12 cellular contexts compared by ENCODE assay signal in genomic region chr2:31255911-31256571, GRCh38. TPM values are rescaled to one million over a fixed set of nuclear protein-coding genes. Genes with fewer than 3 reads are reported as not detected.
DNase-seq lines count a peak whose midpoint lies in the region; ATAC-seq, FAIRE-seq and TF ChIP-seq lines count a peak whose summit lies in the region.
"Had no signal": no experiment of that assay in that cellular context is flagged by ENCODE, and none has a peak within 500 bp of the region (broad histone marks: within the 10 kb centered on the region; RNA-seq: fewer than 3 reads in every experiment).

No MANE protein-coding gene starts in this region.

- H4K20me1 ChIP-seq in OCI-LY7 (ENCODE audit: insufficient read depth, low read length) = no peaks in the 10 kb centered on the region

- DNase-seq in activated naive CD8-positive, alpha-beta T cell treated with anti-CD3 and anti-CD28 coated beads, Interleukin-2, amount 50 U/mL, for 24 hours = no peak
- DNase-seq in activated naive CD8-positive, alpha-beta T cell treated with anti-CD3 and anti-CD28 coated beads for 36 hours = no peak
- peak; percentile 87 for DNase-seq in OCI-LY7 (ENCODE audit: low spot score)
- no peak for DNase-seq in urothelium cell line (ENCODE audit: low spot score)
- no peak for DNase-seq in CD1c-positive myeloid dendritic cell (ENCODE audit: extremely low spot score)
- DNase-seq in natural killer cell treated with Interleukin-12 subunit alpha and Interleukin-12 subunit beta and Interleukin-15 and Interleukin-18, amount 100 ng/mL, for 72 hours (ENCODE audit: low spot score) = no peak
- DNase-seq in NCI-H1105 treated with DMSO at 0.1 percent for 48 hours (lab: John Stamatoyannopoulos, UW) = no peak
- DNase-seq: OCI-M1 had no signal

- no TSS peak for BruUV-seq in OCI-LY7 (replicated peaks; lab: Mats Ljungman, UMichigan)

- intact Hi-C loops in OCI-LY7 (cut with micrococcal nuclease; ENCODE audit: unreplicated experiment) = loop anchor here (1.0 to 10.0 kb wide), 8 partner anchors 23 to 1109 kb away; partner anchors contain the start of genes SLC30A6 and YPEL5

- H3K4me3 ChIP-seq in OCI-LY7 (ENCODE audit: low read depth, low read length, poor library complexity, severe bottlenecking) = peak overlapping the region; percentile 61

- no peak overlapping the region for H3K4me3 Mint-ChIP-seq in activated naive CD8-positive, alpha-beta T cell treated with anti-CD3 and anti-CD28 coated beads, Interleukin-2, amount 50 U/mL, for 24 hours
- H3K4me3 Mint-ChIP-seq in activated naive CD8-positive, alpha-beta T cell treated with anti-CD3 and anti-CD28 coated beads for 36 hours = no peak overlapping the region
- no peak overlapping the region for H3K4me3 Mint-ChIP-seq in natural killer cell treated with Interleukin-12 subunit alpha and Interleukin-12 subunit beta and Interleukin-15 and Interleukin-18, amount 100 ng/mL, for 72 hours

- H2AFZ ChIP-seq in OCI-LY7 (ENCODE audit: low read length) = no peak overlapping the region

- H3K27ac ChIP-seq in OCI-LY7 (ENCODE audit: low read depth, low read length, poor library complexity, severe bottlenecking) = peak overlapping the region; percentile 95
- H3K27ac ChIP-seq: 22Rv1, HL-60 had no signal

- peak overlapping the region; percentile 74 for H3K4me2 ChIP-seq in OCI-LY7 (ENCODE audit: low read length)

- peaks cover 12% of the 10 kb centered on the region for H3K4me1 Mint-ChIP-seq in activated naive CD8-positive, alpha-beta T cell treated with anti-CD3 and anti-CD28 coated beads, Interleukin-2, amount 50 U/mL, for 24 hours
- no peaks in the 10 kb centered on the region for H3K4me1 Mint-ChIP-seq in activated naive CD8-positive, alpha-beta T cell treated with anti-CD3 and anti-CD28 coated beads for 36 hours
- peaks cover 0 to 3% of the 10 kb centered on the region in 2 donors for H3K4me1 Mint-ChIP-seq in natural killer cell treated with Interleukin-12 subunit alpha and Interleukin-12 subunit beta and Interleukin-15 and Interleukin-18, amount 100 ng/mL, for 72 hours (ENCODE audit: low read depth in 2 of 2)

- peak; percentile 16 for ATAC-seq in activated naive CD8-positive, alpha-beta T cell treated with anti-CD3 and anti-CD28 coated beads, Interleukin-2, amount 50 U/mL, for 24 hours
- peak; percentile 47 for ATAC-seq in HG02943 (IDR thresholded peaks at IDR 0.05; ENCODE audit: low read depth, unreplicated experiment)
- ATAC-seq in natural killer cell treated with Interleukin-12 subunit alpha and Interleukin-12 subunit beta and Interleukin-15 and Interleukin-18, amount 100 ng/mL, for 72 hours = no peak

- peak; percentile 5 for FAIRE-seq in urothelium cell line (lab: Jason Lieb, UNC)
- FAIRE-seq: endothelial cell of umbilical vein had no signal

- H3K79me2 ChIP-seq in OCI-LY7 (ENCODE audit: insufficient read depth, low read depth, low read length) = peaks cover 13% of the 10 kb centered on the region; the same call in 1 of the 2 replicates

- 0 out of 2 replicates have a peak, but pooled peaks cover 5% of the 10 kb centered on the region for H3K9me3 ChIP-seq in OCI-LY7 (ENCODE audit: low read length)

- H3K9me3 Mint-ChIP-seq in activated naive CD8-positive, alpha-beta T cell treated with anti-CD3 and anti-CD28 coated beads, Interleukin-2, amount 50 U/mL, for 24 hours = no peaks in the 10 kb centered on the region
- no peaks in the 10 kb centered on the region for H3K9me3 Mint-ChIP-seq in activated naive CD8-positive, alpha-beta T cell treated with anti-CD3 and anti-CD28 coated beads for 36 hours
- H3K9me3 Mint-ChIP-seq in natural killer cell treated with Interleukin-12 subunit alpha and Interleukin-12 subunit beta and Interleukin-15 and Interleukin-18, amount 100 ng/mL, for 72 hours = no peaks in the 10 kb centered on the region

- POLR2A ChIA-PET in OCI-LY7 (lab: Charles Lee) = interaction anchor here (0.6 to 1.7 kb wide), 15 partner anchors 14 to 1110 kb away, joined by 3 to 6 read pairs (median 4); partner anchors contain the start of genes CAPN14, GALNT14 and YPEL5

- H3K27me3 Mint-ChIP-seq in activated naive CD8-positive, alpha-beta T cell treated with anti-CD3 and anti-CD28 coated beads, Interleukin-2, amount 50 U/mL, for 24 hours = no peaks in the 10 kb centered on the region
- no peaks in the 10 kb centered on the region for H3K27me3 Mint-ChIP-seq in activated naive CD8-positive, alpha-beta T cell treated with anti-CD3 and anti-CD28 coated beads for 36 hours
- H3K27me3 Mint-ChIP-seq in natural killer cell treated with Interleukin-12 subunit alpha and Interleukin-12 subunit beta and Interleukin-15 and Interleukin-18, amount 100 ng/mL, for 72 hours = no peaks in the 10 kb centered on the region

- H3K4me1 ChIP-seq in OCI-LY7 (ENCODE audit: insufficient read depth, low read length, poor library complexity, severe bottlenecking) = peaks cover 86% of the 10 kb centered on the region

- no peaks in the 10 kb centered on the region for H3K9me2 ChIP-seq in OCI-LY7 (ENCODE audit: insufficient read depth, low read length)

- H3K36me3 Mint-ChIP-seq in activated naive CD8-positive, alpha-beta T cell treated with anti-CD3 and anti-CD28 coated beads, Interleukin-2, amount 50 U/mL, for 24 hours (ENCODE audit: low read depth) = no peaks in the 10 kb centered on the region
- no peaks in the 10 kb centered on the region for H3K36me3 Mint-ChIP-seq in activated naive CD8-positive, alpha-beta T cell treated with anti-CD3 and anti-CD28 coated beads for 36 hours
- no peaks in the 10 kb centered on the region for H3K36me3 Mint-ChIP-seq in natural killer cell treated with Interleukin-12 subunit alpha and Interleukin-12 subunit beta and Interleukin-15 and Interleukin-18, amount 100 ng/mL, for 72 hours

- no peak for TF ChIP-seq CTCF in OCI-LY7 (conservative IDR thresholded peaks at IDR 0.05; ENCODE audit: low read length)

- peaks cover 11% of the 10 kb centered on the region for H3K36me3 ChIP-seq in OCI-LY7 (ENCODE audit: insufficient read depth, low read length)

- CTCF ChIA-PET in OCI-LY7 (lab: Charles Lee; ENCODE audit: unreplicated experiment) = interaction anchor here (0.5 to 2.2 kb wide), 6 partner anchors 8 to 783 kb away, joined by 3 to 9 read pairs (median 5); partner anchors contain the start of genes DPY30 and EHD3

- H3K27ac Mint-ChIP-seq in activated naive CD8-positive, alpha-beta T cell treated with anti-CD3 and anti-CD28 coated beads, Interleukin-2, amount 50 U/mL, for 24 hours = no peak overlapping the region
- H3K27ac Mint-ChIP-seq in activated naive CD8-positive, alpha-beta T cell treated with anti-CD3 and anti-CD28 coated beads for 36 hours = no peak overlapping the region
- H3K27ac Mint-ChIP-seq in natural killer cell treated with Interleukin-12 subunit alpha and Interleukin-12 subunit beta and Interleukin-15 and Interleukin-18, amount 100 ng/mL, for 72 hours = no peak overlapping the region

RNA-seq across cellular contexts. Expression of gene EHD3, which starts 22.1 kb away (rescaled TPM):
- 1 to 10 TPM; 1.1 to 1.2 TPM for total RNA-seq in activated naive CD8-positive, alpha-beta T cell treated with anti-CD3 and anti-CD28 coated beads for 36 hours
- 0.73 and 0.98 TPM in 2 replicates for total RNA-seq in OCI-LY7 (2014; rRNA removed; shearing (Covaris generic))
- 2.5 and 3.4 TPM in 2 replicates for total RNA-seq in OCI-LY7 (2022)
- 1 to 10 TPM; 1.7 to 2.9 TPM for total RNA-seq in natural killer cell treated with Interleukin-12 subunit alpha and Interleukin-12 subunit beta and Interleukin-15 and Interleukin-18, amount 100 ng/mL, for 72 hours

RNA-seq across cellular contexts. Expression of gene CAPN14, which starts 38.7 kb away (rescaled TPM):
- total RNA-seq in activated naive CD8-positive, alpha-beta T cell treated with anti-CD3 and anti-CD28 coated beads for 36 hours = under 1 TPM; 0.42 to 0.49 TPM
- 1.4 and 1.7 TPM in 2 replicates for total RNA-seq in OCI-LY7 (2014; rRNA removed; shearing (Covaris generic))
- total RNA-seq in OCI-LY7 (2022) = 2.7 and 4.0 TPM in 2 replicates
- total RNA-seq in natural killer cell treated with Interleukin-12 subunit alpha and Interleukin-12 subunit beta and Interleukin-15 and Interleukin-18, amount 100 ng/mL, for 72 hours = 1 to 10 TPM in 1 of 2 donors, under 1 TPM in 1; 0.43 to 1.2 TPM

Comparison
In these comparisons a context has a peak if more than half of its experiments do, and no peak if none do; other contexts are left out.
1. ATAC-seq: peak in activated naive CD8-positive, alpha-beta T cell treated with anti-CD3 and anti-CD28 coated beads, Interleukin-2, amount 50 U/mL, for 24 hours (single experiment) and HG02943 (single experiment); none in natural killer cell treated with Interleukin-12 subunit alpha and Interleukin-12 subunit beta and Interleukin-15 and Interleukin-18, amount 100 ng/mL, for 72 hours (0 of 2).